Comparison of ENCODE assay signal across 7 cellular contexts in genomic region chr4:177442623-177443155, GRCh38. TPM values are rescaled to one million over a fixed set of nuclear protein-coding genes. Genes with fewer than 3 reads are reported as not detected.
DNase-seq lines count a peak whose midpoint lies in the region; ATAC-seq and TF ChIP-seq lines count a peak whose summit lies in the region.

No MANE protein-coding gene starts in this region.

- H3K4me1 ChIP-seq in Karpas-422 (ENCODE audit: low read length) (peaks cover 17% of the 10 kb centered on the region), left ventricle myocardium inferior (peaks cover 18% of the 10 kb centered on the region), sigmoid colon (peaks cover 0 to 17% (median 14%) of the 10 kb centered on the region in 4 donors)

- intact Hi-C loops in left ventricle myocardium inferior (cut with micrococcal nuclease), result no loop called here
- intact Hi-C loops in sigmoid colon (cut with DNase I), result no loop called here

- no peaks in the 10 kb centered on the region for H3K9me2 ChIP-seq in Karpas-422 (replicated peaks; ENCODE audit: insufficient read depth, low read length)

- DNase-seq in GM06990 (ENCODE audit: extremely low read depth, insufficient read length), result peak; percentile 23
- DNase-seq in Karpas-422, result peak; percentile 63
- peak; percentile 4 for DNase-seq in activated T-cell treated with anti-CD3 and anti-CD28 coated beads for 48 hours (ENCODE audit: low read depth)
- DNase-seq in left ventricle myocardium inferior, result no peak
- no peak for DNase-seq in sigmoid colon
- no peak for DNase-seq in GOT3 (lab: John Stamatoyannopoulos, UW)

- ATAC-seq in GM21381 (IDR thresholded peaks at IDR 0.05; ENCODE audit: unreplicated experiment), result peak; percentile 15

- H3K27ac ChIP-seq in Karpas-422 (ENCODE audit: low read length) (peak overlapping the region; percentile 79), left ventricle myocardium inferior (replicated peaks) (peak overlapping the region; percentile 98), sigmoid colon (peak overlapping the region; percentile 92 to 96 (median 93))

- WGBS in sigmoid colon, 2 donors, result 1 to 3% methylated on average over 10 of the region's 10 CpGs

- no peaks in the 10 kb centered on the region for H3K79me2 ChIP-seq in Karpas-422 (ENCODE audit: low read length)

- peak overlapping the region; percentile 85 for H3K4me2 ChIP-seq in Karpas-422 (ENCODE audit: low read depth, low read length, poor library complexity, severe bottlenecking)

- H3K36me3 ChIP-seq in GM06990 (ENCODE audit: control insufficient read depth, insufficient read depth, low read length) (no peaks in the 10 kb centered on the region; the same call in 1 of the 2 replicates), Karpas-422 (ENCODE audit: insufficient read depth, low read length) (no peaks in the 10 kb centered on the region), left ventricle myocardium inferior (peaks cover 18% of the 10 kb centered on the region), sigmoid colon (peaks cover 0 to 12% (median 0%) of the 10 kb centered on the region in 4 donors)

- peak overlapping the region; percentile 10; the same call in 1 of the 2 replicates for H2AFZ ChIP-seq in Karpas-422 (ENCODE audit: low read length)

- H4K20me1 ChIP-seq in Karpas-422 (ENCODE audit: insufficient read depth, low read depth, low read length), result no peaks in the 10 kb centered on the region

- no peak for TF ChIP-seq EP300 in sigmoid colon (IDR thresholded peaks at IDR 0.05)

- no peaks in the 10 kb centered on the region for H3K27me3 ChIP-seq in GM06990 (replicated peaks; ENCODE audit: control insufficient read depth, insufficient read depth, low read length)
- H3K27me3 ChIP-seq in Karpas-422 (ENCODE audit: low read length), result no peaks in the 10 kb centered on the region
- no peaks in the 10 kb centered on the region for H3K27me3 ChIP-seq in left ventricle myocardium inferior (ENCODE audit: low read depth)
- no peaks in the 10 kb centered on the region for H3K27me3 ChIP-seq in sigmoid colon

- H3K9ac ChIP-seq in Karpas-422 (ENCODE audit: low read length), result peak overlapping the region; percentile 82

- TF ChIP-seq CTCF in GM06990 (IDR thresholded peaks at IDR 0.05; ENCODE audit: insufficient read depth, low read length, poor library complexity, severe bottlenecking) (no peak), left ventricle myocardium inferior (IDR thresholded peaks at IDR 0.05; ENCODE audit: borderline replicate concordance) (no peak), sigmoid colon (IDR thresholded peaks at IDR 0.05) (no peak)

- H3K9me3 ChIP-seq in Karpas-422 (ENCODE audit: low read length) (no peaks in the 10 kb centered on the region), left ventricle myocardium inferior (replicated peaks) (no peaks in the 10 kb centered on the region), sigmoid colon (no peaks in the 10 kb centered on the region)

- H3K4me3 ChIP-seq in GM06990 (replicated peaks; ENCODE audit: low read depth, low read length), result peak overlapping the region; percentile 86
- peak overlapping the region; percentile 80 for H3K4me3 ChIP-seq in Karpas-422 (ENCODE audit: low read length)
- peak overlapping the region; percentile 80 for H3K4me3 ChIP-seq in left ventricle myocardium inferior
- peak overlapping the region; percentile 59 to 74 (median 68) for H3K4me3 ChIP-seq in sigmoid colon

- no peak for TF ChIP-seq POLR2A in sigmoid colon (IDR thresholded peaks at IDR 0.05)

RNA-seq across cellular contexts. Expression of gene AGA, which starts 0.5 kb away (rescaled TPM):
- total RNA-seq in Karpas-422 (2014; rRNA removed; shearing (Covaris generic); ENCODE audit: low replicate concordance), result 13.3 and 21.1 TPM in 2 replicates
- total RNA-seq in left ventricle myocardium inferior, result 6.4 TPM
- 10 to 100 TPM; 11.5 to 24.9 (median 14.5) TPM for total RNA-seq in sigmoid colon
- 10 to 100 TPM in 1 of 3 donors, 1 to 10 TPM in 2; 7.2 to 15.6 (median 8.2) TPM for polyA plus RNA-seq in sigmoid colon

Comparison
In these comparisons a context has a peak if more than half of its experiments do, and no peak if none do; other contexts are left out.
1. DNase-seq: peak in GM06990 (single experiment), Karpas-422 (single experiment) and activated T-cell treated with anti-CD3 and anti-CD28 coated beads for 48 hours (single experiment); none in left ventricle myocardium inferior (single experiment), sigmoid colon (single experiment) and GOT3 (single experiment).
2. Peak in every context shown above with its lines, with median percentiles within 50 percentile points of each other: H3K4me3 ChIP-seq and H3K27ac ChIP-seq.